Comparison of ENCODE assay signal across 8 cellular contexts in genomic region chr1:119139857-119140176, GRCh38. TPM values are rescaled to one million over a fixed set of nuclear protein-coding genes. Genes with fewer than 3 reads are reported as not detected.
A peak's percentile ranks its signal among the peaks of the same experiment; 100 is the strongest.
DNase-seq lines count a peak whose midpoint lies in the region; ATAC-seq, FAIRE-seq and TF ChIP-seq lines count a peak whose summit lies in the region.

No MANE protein-coding gene starts in this region.

- DNase-seq in H54 (ENCODE audit: insufficient read length, low spot score), result peak; percentile 7
- DNase-seq in NB4 (ENCODE audit: low read depth), result no peak
- DNase-seq in epithelial cell of esophagus (ENCODE audit: low read depth), result no peak
- no peak for DNase-seq in trophoblast cell
- no peak for DNase-seq in glomerular visceral epithelial cell (ENCODE audit: extremely low spot score)
- no peak for DNase-seq in SKM-1 treated with dmso at 0.1 percent for 144 hours (lab: John Stamatoyannopoulos, UW; ENCODE audit: unreplicated experiment)
- DNase-seq in MV-4-11 (lab: John Stamatoyannopoulos, UW), result no peak

- no CpG with 5 or more reads among the region's 10 CpGs for WGBS in trophoblast cell (ENCODE audit: extremely low coverage, insufficient coverage, insufficient read length)

- H2AFZ ChIP-seq in trophoblast cell (ENCODE audit: insufficient read depth, low read length, poor library complexity), result no peak overlapping the region

- no peak overlapping the region for H4K91ac ChIP-seq in trophoblast cell (ENCODE audit: low read depth, low read length)

- H2BK120ac ChIP-seq in trophoblast cell (ENCODE audit: insufficient read depth, low read length, poor library complexity), result no peak overlapping the region

- H3K4me3 ChIP-seq in NB4 (ENCODE audit: low read depth, low read length), result peak overlapping the region; percentile 97
- peak overlapping the region; percentile 78 for H3K4me3 ChIP-seq in epithelial cell of esophagus (ENCODE audit: low read length)
- peak overlapping the region; percentile 73 for H3K4me3 ChIP-seq in trophoblast cell (ENCODE audit: low read depth, low read length)

- no peak overlapping the region for H4K12ac ChIP-seq in trophoblast cell (ENCODE audit: low read depth, low read length)

- TF ChIP-seq POLR2A in H54 (IDR thresholded peaks at IDR 0.05; ENCODE audit: low read depth, low read length), result no peak
- no peak for TF ChIP-seq POLR2A in NB4 (IDR thresholded peaks at IDR 0.05; ENCODE audit: extremely low read depth, insufficient read length)

- H3K4me1 ChIP-seq in trophoblast cell (ENCODE audit: control insufficient read depth in 1 of 2, insufficient read depth in 2 of 2, low read length in 2 of 2), result peaks cover 4 to 9% of the 10 kb centered on the region in 2 experiments

- H2AK5ac ChIP-seq in trophoblast cell (ENCODE audit: low read length), result no peak overlapping the region

- H3K18ac ChIP-seq in trophoblast cell (ENCODE audit: low read length), result no peak overlapping the region

- peak overlapping the region; percentile 24 for H4K8ac ChIP-seq in trophoblast cell (ENCODE audit: low read depth, low read length)

- peak overlapping the region; percentile 80 for H3K9ac ChIP-seq in trophoblast cell (ENCODE audit: low read length)

- peaks cover 5% of the 10 kb centered on the region for H3K79me1 ChIP-seq in trophoblast cell (ENCODE audit: low read length)

- no peak overlapping the region for H2BK5ac ChIP-seq in trophoblast cell (ENCODE audit: low read depth, low read length, poor library complexity)

- H3K4me2 ChIP-seq in trophoblast cell (ENCODE audit: low read length), result peak overlapping the region; percentile 99

- H3K14ac ChIP-seq in trophoblast cell (ENCODE audit: low read length), result no peak overlapping the region

- peaks cover 4% of the 10 kb centered on the region for H3K79me2 ChIP-seq in trophoblast cell (ENCODE audit: control insufficient read depth, insufficient read depth, low read length, poor library complexity)

- H2BK12ac ChIP-seq in trophoblast cell (ENCODE audit: low read length), result no peak overlapping the region

- no peak overlapping the region for H3K23ac ChIP-seq in trophoblast cell (ENCODE audit: low read length)

- H3K9me3 ChIP-seq in trophoblast cell (ENCODE audit: insufficient read depth, low read depth, low read length), result no peaks in the 10 kb centered on the region

- H3K27me3 ChIP-seq in trophoblast cell (ENCODE audit: insufficient read depth, low read length), result no peaks in the 10 kb centered on the region

- TF ChIP-seq CTCF in NB4 (IDR thresholded peaks at IDR 0.05; ENCODE audit: low read depth, low read length) (no peak), epithelial cell of esophagus (IDR thresholded peaks at IDR 0.05; ENCODE audit: insufficient read depth, low read depth, low read length, missing control alignments) (no peak)

- H3K27ac ChIP-seq in trophoblast cell (ENCODE audit: low read depth, low read length), result peak overlapping the region; percentile 12

- no peak for FAIRE-seq in H54 (lab: Jason Lieb, UNC)

- no peaks in the 10 kb centered on the region for H3K36me3 ChIP-seq in trophoblast cell (ENCODE audit: control insufficient read depth in 1 of 2, insufficient read depth in 2 of 2, low read length in 2 of 2)

- peak; percentile 33 for ATAC-seq in GM18517 (IDR thresholded peaks at IDR 0.05; ENCODE audit: unreplicated experiment)

- H3K4ac ChIP-seq in trophoblast cell (ENCODE audit: low read depth, low read length), result no peak overlapping the region

RNA-seq across cellular contexts. Expression of gene WARS2, which starts 0.6 kb away (rescaled TPM):
- 8.3 and 8.4 TPM in 2 replicates for polyA plus RNA-seq in trophoblast cell (2013)
